In the genomic region with DNA sequence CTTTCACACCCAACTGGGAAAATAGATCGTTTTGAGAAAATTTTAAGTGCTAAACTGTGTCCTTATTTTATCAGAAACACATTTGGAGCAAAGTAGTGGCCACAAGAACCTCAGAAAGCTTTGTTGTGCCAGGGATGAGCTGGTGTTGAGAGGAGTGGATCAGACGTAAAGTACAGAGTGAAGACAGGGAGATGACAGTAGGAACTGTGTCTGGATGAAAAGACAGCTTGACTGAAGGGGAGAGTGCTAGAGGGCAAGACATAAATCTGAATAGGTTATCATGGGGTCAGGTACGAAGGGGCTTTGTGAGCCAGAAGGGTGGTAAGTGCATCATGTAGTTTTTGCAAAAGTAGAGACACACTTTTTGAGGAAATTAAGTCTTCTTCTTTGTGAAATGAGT, we compare ENCODE assay signal across 23 cellular contexts. TPM values are rescaled to one million over a fixed set of nuclear protein-coding genes. Genes with fewer than 3 reads are reported as not detected.
DNase-seq lines count a peak whose midpoint lies in the region; ATAC-seq and TF ChIP-seq lines count a peak whose summit lies in the region.
"Had no signal": no experiment of that assay in that cellular context is flagged by ENCODE, and none has a peak within 500 bp of the region (broad histone marks: within the 10 kb centered on the region; RNA-seq: fewer than 3 reads in every experiment).

No MANE protein-coding gene starts in this region.

- H3K4me3 Mint-ChIP-seq in stimulated activated naive CD8-positive, alpha-beta T cell treated with anti-CD3 and anti-CD28 coated beads, Interleukin-15, Interleukin-2, amounts not matched to agents 100 ng/mL and 50 ng/mL, for 24 hours, result no peak overlapping the region
- H3K4me3 Mint-ChIP-seq in stimulated activated naive CD8-positive, alpha-beta T cell treated with anti-CD3 and anti-CD28 coated beads, Interleukin-15, amount 100 ng/mL, for 72 hours, result no peak overlapping the region
- no peak overlapping the region for H3K4me3 Mint-ChIP-seq in activated T-helper 1 cell treated with anti-CD3 and anti-CD28 coated beads, Interleukin-12 subunit alpha, Interleukin-12 subunit beta, Interleukin-2, Interleukin-4 antibody, amounts not matched to agents 30 ng/mL and 10 ng/mL and 1 ng/mL, durations not matched to agents 14 hours and 24 hours and 36 hours
- H3K4me3 Mint-ChIP-seq: immature natural killer cell; T-helper 1 cell treated with Interleukin-12 subunit alpha and Interleukin-12 subunit beta and Interleukin-4 antibody, amounts not matched to agents 30 μg/mL and 1 μg/mL, for 36 hours had no signal

- 96% methylated on average over 3 of the region's 3 CpGs for WGBS in mesodermal cell (ENCODE audit: insufficient coverage in 2 of 2), 2 experiments
- WGBS in SK-N-SH (ENCODE audit: low lambda C conversion rate), result 95% methylated on average over 3 of the region's 3 CpGs

- peaks cover 7% of the 10 kb centered on the region for H3K4me1 ChIP-seq in mesodermal cell (ENCODE audit: control insufficient read depth, insufficient read depth, low read length, poor library complexity, severe bottlenecking)
- H3K4me1 ChIP-seq in SK-N-SH (ENCODE audit: control insufficient read depth in 1 of 2, insufficient read depth in 2 of 2, low read depth in 1 of 2, low read length in 1 of 2), result no peaks in the 10 kb centered on the region
- H3K4me1 ChIP-seq: SJSA1 had no signal

- peaks cover 99% of the 10 kb centered on the region for H3K79me2 ChIP-seq in SK-N-SH (ENCODE audit: insufficient read depth)

- DNase-seq in stimulated activated naive CD8-positive, alpha-beta T cell treated with anti-CD3 and anti-CD28 coated beads, Interleukin-15, amount 100 ng/mL, for 72 hours, result no peak
- no peak for DNase-seq in activated T-helper 1 cell treated with anti-CD3 and anti-CD28 coated beads, Interleukin-12 subunit alpha, Interleukin-12 subunit beta, Interleukin-2, Interleukin-4 antibody, amounts not matched to agents 30 ng/mL and 10 ng/mL and 1 ng/mL, durations not matched to agents 14 hours and 24 hours and 36 hours (ENCODE audit: low spot score)
- no peak for DNase-seq in SK-N-SH
- DNase-seq: HCEC 1CT; hypothalamus; immature natural killer cell; KBM-7; mesendoderm; MG63; NCI-H2081; NCI-H748 treated with DMSO at 0.1 percent for 48 hours; retina; small intestine; stimulated activated CD8-positive, alpha-beta memory T cell treated with anti-CD3 and anti-CD28 coated beads, Interleukin-4, amount 100 ng/mL, for 48 hours had no signal

- H3K4me1 Mint-ChIP-seq in stimulated activated naive CD8-positive, alpha-beta T cell treated with anti-CD3 and anti-CD28 coated beads, Interleukin-15, Interleukin-2, amounts not matched to agents 100 ng/mL and 50 ng/mL, for 24 hours (ENCODE audit: low read depth), result peaks cover 25% of the 10 kb centered on the region
- peaks cover 11% of the 10 kb centered on the region for H3K4me1 Mint-ChIP-seq in stimulated activated naive CD8-positive, alpha-beta T cell treated with anti-CD3 and anti-CD28 coated beads, Interleukin-15, amount 100 ng/mL, for 72 hours
- H3K4me1 Mint-ChIP-seq in activated T-helper 1 cell treated with anti-CD3 and anti-CD28 coated beads, Interleukin-12 subunit alpha, Interleukin-12 subunit beta, Interleukin-2, Interleukin-4 antibody, amounts not matched to agents 30 ng/mL and 10 ng/mL and 1 ng/mL, durations not matched to agents 14 hours and 24 hours and 36 hours (ENCODE audit: low read depth), result peaks cover 16% of the 10 kb centered on the region

- no peaks in the 10 kb centered on the region for H3K27me3 ChIP-seq in SK-N-SH (ENCODE audit: insufficient read depth)
- H3K27me3 ChIP-seq: BLaER1 treated with 17β-estradiol and CSF1 and Interleukin-3, amounts not matched to agents 10 nM and 100 nM; MG63; SJSA1 had no signal

- no peak overlapping the region for H2AFZ ChIP-seq in SK-N-SH (ENCODE audit: low read depth)

- no peak for TF ChIP-seq EP300 in SK-N-SH (IDR thresholded peaks at IDR 0.05; ENCODE audit: borderline replicate concordance in 1 of 2, low read depth in 1 of 2, low read length in 1 of 2)

- H3K9me2 ChIP-seq in SK-N-SH, result no peaks in the 10 kb centered on the region

- no peak for TF ChIP-seq RAD21 in SK-N-SH (IDR thresholded peaks at IDR 0.05; ENCODE audit: low read length)

- H3K27me3 Mint-ChIP-seq in stimulated activated naive CD8-positive, alpha-beta T cell treated with anti-CD3 and anti-CD28 coated beads, Interleukin-15, Interleukin-2, amounts not matched to agents 100 ng/mL and 50 ng/mL, for 24 hours, result no peaks in the 10 kb centered on the region
- no peaks in the 10 kb centered on the region for H3K27me3 Mint-ChIP-seq in stimulated activated naive CD8-positive, alpha-beta T cell treated with anti-CD3 and anti-CD28 coated beads, Interleukin-15, amount 100 ng/mL, for 72 hours
- H3K27me3 Mint-ChIP-seq in activated T-helper 1 cell treated with anti-CD3 and anti-CD28 coated beads, Interleukin-12 subunit alpha, Interleukin-12 subunit beta, Interleukin-2, Interleukin-4 antibody, amounts not matched to agents 30 ng/mL and 10 ng/mL and 1 ng/mL, durations not matched to agents 14 hours and 24 hours and 36 hours (ENCODE audit: insufficient read depth), result no peaks in the 10 kb centered on the region

- peaks cover 19% of the 10 kb centered on the region for H4K20me1 ChIP-seq in SK-N-SH (ENCODE audit: insufficient read depth)

- H3K27ac ChIP-seq in mesodermal cell (ENCODE audit: low read depth, low read length, severe bottlenecking), result peak overlapping the region; percentile 33
- H3K27ac ChIP-seq in SK-N-SH (ENCODE audit: low read depth in 2 of 2, low read length in 1 of 2), result no peak overlapping the region
- H3K27ac ChIP-seq: BLaER1 treated with 17β-estradiol and CSF1 and Interleukin-3, amounts not matched to agents 10 nM and 100 nM; SJSA1 had no signal

- POLR2A ChIA-PET in SK-N-SH (lab: Yijun Ruan, JAX), result no interaction called here

- no peaks in the 10 kb centered on the region for H3K9me3 Mint-ChIP-seq in stimulated activated naive CD8-positive, alpha-beta T cell treated with anti-CD3 and anti-CD28 coated beads, Interleukin-15, Interleukin-2, amounts not matched to agents 100 ng/mL and 50 ng/mL, for 24 hours
- no peaks in the 10 kb centered on the region for H3K9me3 Mint-ChIP-seq in stimulated activated naive CD8-positive, alpha-beta T cell treated with anti-CD3 and anti-CD28 coated beads, Interleukin-15, amount 100 ng/mL, for 72 hours
- H3K9me3 Mint-ChIP-seq in activated T-helper 1 cell treated with anti-CD3 and anti-CD28 coated beads, Interleukin-12 subunit alpha, Interleukin-12 subunit beta, Interleukin-2, Interleukin-4 antibody, amounts not matched to agents 30 ng/mL and 10 ng/mL and 1 ng/mL, durations not matched to agents 14 hours and 24 hours and 36 hours, result no peaks in the 10 kb centered on the region
- H3K9me3 Mint-ChIP-seq: T-helper 1 cell treated with Interleukin-12 subunit alpha and Interleukin-12 subunit beta and Interleukin-4 antibody, amounts not matched to agents 30 μg/mL and 1 μg/mL, for 36 hours had no signal

- TF ChIP-seq CTCF in SK-N-SH (IDR thresholded peaks at IDR 0.05), result no peak

- peak overlapping the region; percentile 21 for H3K27ac Mint-ChIP-seq in stimulated activated naive CD8-positive, alpha-beta T cell treated with anti-CD3 and anti-CD28 coated beads, Interleukin-15, Interleukin-2, amounts not matched to agents 100 ng/mL and 50 ng/mL, for 24 hours
- H3K27ac Mint-ChIP-seq in stimulated activated naive CD8-positive, alpha-beta T cell treated with anti-CD3 and anti-CD28 coated beads, Interleukin-15, amount 100 ng/mL, for 72 hours, result peak overlapping the region in 1 of 2 donors; percentile 10
- H3K27ac Mint-ChIP-seq in activated T-helper 1 cell treated with anti-CD3 and anti-CD28 coated beads, Interleukin-12 subunit alpha, Interleukin-12 subunit beta, Interleukin-2, Interleukin-4 antibody, amounts not matched to agents 30 ng/mL and 10 ng/mL and 1 ng/mL, durations not matched to agents 14 hours and 24 hours and 36 hours, result peak overlapping the region; percentile 13

- no peak overlapping the region for H3K9ac ChIP-seq in SK-N-SH
- H3K9ac ChIP-seq: BLaER1 treated with 17β-estradiol and CSF1 and Interleukin-3, amounts not matched to agents 10 nM and 100 nM had no signal

- H3K9me3 ChIP-seq in mesodermal cell (ENCODE audit: control insufficient read depth, low read length) (no peaks in the 10 kb centered on the region), SK-N-SH (no peaks in the 10 kb centered on the region)
- H3K9me3 ChIP-seq: BLaER1 treated with 17β-estradiol and CSF1 and Interleukin-3, amounts not matched to agents 10 nM and 100 nM; MG63; SJSA1 had no signal

- no peaks in the 10 kb centered on the region for H3K36me3 Mint-ChIP-seq in stimulated activated naive CD8-positive, alpha-beta T cell treated with anti-CD3 and anti-CD28 coated beads, Interleukin-15, Interleukin-2, amounts not matched to agents 100 ng/mL and 50 ng/mL, for 24 hours (ENCODE audit: low read depth)
- H3K36me3 Mint-ChIP-seq in activated T-helper 1 cell treated with anti-CD3 and anti-CD28 coated beads, Interleukin-12 subunit alpha, Interleukin-12 subunit beta, Interleukin-2, Interleukin-4 antibody, amounts not matched to agents 30 ng/mL and 10 ng/mL and 1 ng/mL, durations not matched to agents 14 hours and 24 hours and 36 hours (ENCODE audit: low read depth), result peaks cover 3% of the 10 kb centered on the region
- H3K36me3 Mint-ChIP-seq: immature natural killer cell had no signal

- CTCF ChIA-PET in SK-N-SH (lab: Yijun Ruan, JAX), result no interaction called here

- no peak for ATAC-seq in stimulated activated naive CD8-positive, alpha-beta T cell treated with anti-CD3 and anti-CD28 coated beads, Interleukin-15, amount 100 ng/mL, for 72 hours
- no peak for ATAC-seq in HG03196 (IDR thresholded peaks at IDR 0.05; ENCODE audit: unreplicated experiment)
- ATAC-seq in HG03520 (IDR thresholded peaks at IDR 0.05; ENCODE audit: unreplicated experiment), result no peak
- ATAC-seq in HG02610 (IDR thresholded peaks at IDR 0.05; ENCODE audit: unreplicated experiment), result no peak
- ATAC-seq: left lobe of liver had no signal

- intact Hi-C loops in activated T-helper 1 cell treated with anti-CD3 and anti-CD28 coated beads, Interleukin-12 subunit alpha, Interleukin-12 subunit beta, Interleukin-2, Interleukin-4 antibody, amounts not matched to agents 30 ng/mL and 10 ng/mL and 1 ng/mL, durations not matched to agents 14 hours and 24 hours and 36 hours (cut with micrococcal nuclease), result no loop called here

- H3K4me3 ChIP-seq in mesodermal cell (ENCODE audit: extremely low read depth, insufficient read depth, low read length, poor library complexity, severe bottlenecking), result no peak overlapping the region
- H3K4me3 ChIP-seq in SK-N-SH (ENCODE audit: low read depth in 2 of 2, low read length in 1 of 2), result no peak overlapping the region
- H3K4me3 ChIP-seq: BLaER1 treated with 17β-estradiol and CSF1 and Interleukin-3, amounts not matched to agents 10 nM and 100 nM; MG63; SJSA1 had no signal

- no peak overlapping the region for H3K4me2 ChIP-seq in SK-N-SH
- H3K4me2 ChIP-seq: BLaER1 treated with 17β-estradiol and CSF1 and Interleukin-3, amounts not matched to agents 10 nM and 100 nM had no signal

- H3F3A ChIP-seq in SK-N-SH (replicated peaks; ENCODE audit: insufficient read depth), result no peaks in the 10 kb centered on the region

- peaks cover 15% of the 10 kb centered on the region for H3K36me3 ChIP-seq in mesodermal cell (ENCODE audit: control insufficient read depth, insufficient read depth, low read length)
- peaks cover under 1 to 2% of the 10 kb centered on the region in 2 experiments for H3K36me3 ChIP-seq in SK-N-SH (replicated peaks in 1 of 2; ENCODE audit: control insufficient read depth in 1 of 2, insufficient read depth in 2 of 2, low read length in 1 of 2)
- H3K36me3 ChIP-seq: MG63 had no signal

RNA-seq across cellular contexts. Expression of gene CARMIL2, which starts 39.3 kb away (rescaled TPM):
- 228 and 238 TPM in 2 replicates for total RNA-seq in activated T-helper 1 cell treated with anti-CD3 and anti-CD28 coated beads, Interleukin-12 subunit alpha, Interleukin-12 subunit beta, Interleukin-2, Interleukin-4 antibody, amounts not matched to agents 30 ng/mL and 10 ng/mL and 1 ng/mL, durations not matched to agents 14 hours and 24 hours and 36 hours
- polyA plus RNA-seq in mesodermal cell (2013, experiment 1 of 2), result 3.9 TPM
- polyA plus RNA-seq in mesodermal cell (2013, experiment 2 of 2), result 4.7 TPM
- 4.4 and 4.9 TPM in 2 replicates for polyA plus RNA-seq in SK-N-SH (2012; rRNA removed)
- polyA plus RNA-seq in SK-N-SH (2012; cell fraction: cytosol; rRNA removed), result 0.66 and 0.98 TPM in 2 replicates
- polyA plus RNA-seq in SK-N-SH (2012; cell fraction: nucleus; rRNA removed), result 30.1 and 51.0 TPM in 2 replicates

RNA-seq across cellular contexts. Expression of gene CTCF, which starts 43.3 kb away (rescaled TPM):
- 64.7 and 67.6 TPM in 2 replicates for total RNA-seq in activated T-helper 1 cell treated with anti-CD3 and anti-CD28 coated beads, Interleukin-12 subunit alpha, Interleukin-12 subunit beta, Interleukin-2, Interleukin-4 antibody, amounts not matched to agents 30 ng/mL and 10 ng/mL and 1 ng/mL, durations not matched to agents 14 hours and 24 hours and 36 hours
- 41.5 TPM for polyA plus RNA-seq in mesodermal cell (2013, experiment 1 of 2)
- 40.7 TPM for polyA plus RNA-seq in mesodermal cell (2013, experiment 2 of 2)
- polyA plus RNA-seq in SK-N-SH (2012; rRNA removed), result 18.8 and 19.6 TPM in 2 replicates
- polyA plus RNA-seq in SK-N-SH (2012; cell fraction: cytosol; rRNA removed), result 20.3 and 22.0 TPM in 2 replicates
- 17.4 and 24.1 TPM in 2 replicates for polyA plus RNA-seq in SK-N-SH (2012; cell fraction: nucleus; rRNA removed)

RNA-seq across cellular contexts. Expression of gene ACD, which starts 54.4 kb away (rescaled TPM):
- 56.7 and 59.1 TPM in 2 replicates for total RNA-seq in activated T-helper 1 cell treated with anti-CD3 and anti-CD28 coated beads, Interleukin-12 subunit alpha, Interleukin-12 subunit beta, Interleukin-2, Interleukin-4 antibody, amounts not matched to agents 30 ng/mL and 10 ng/mL and 1 ng/mL, durations not matched to agents 14 hours and 24 hours and 36 hours
- 27.2 TPM for polyA plus RNA-seq in mesodermal cell (2013, experiment 1 of 2)
- polyA plus RNA-seq in mesodermal cell (2013, experiment 2 of 2), result 24.9 TPM
- 31.3 and 37.8 TPM in 2 replicates for polyA plus RNA-seq in SK-N-SH (2012; rRNA removed)
- 12.3 and 19.7 TPM in 2 replicates for polyA plus RNA-seq in SK-N-SH (2012; cell fraction: cytosol; rRNA removed)
- 79.0 and 110 TPM in 2 replicates for polyA plus RNA-seq in SK-N-SH (2012; cell fraction: nucleus; rRNA removed)

RNA-seq across cellular contexts. Expression of gene PARD6A, which starts 55.1 kb away (rescaled TPM):
- total RNA-seq in activated T-helper 1 cell treated with anti-CD3 and anti-CD28 coated beads, Interleukin-12 subunit alpha, Interleukin-12 subunit beta, Interleukin-2, Interleukin-4 antibody, amounts not matched to agents 30 ng/mL and 10 ng/mL and 1 ng/mL, durations not matched to agents 14 hours and 24 hours and 36 hours, result 13.4 and 16.1 TPM in 2 replicates
- polyA plus RNA-seq in mesodermal cell (2013, experiment 1 of 2), result 0.96 TPM
- 0.30 TPM for polyA plus RNA-seq in mesodermal cell (2013, experiment 2 of 2)
- polyA plus RNA-seq in SK-N-SH (2012; rRNA removed), result 5.7 and 9.0 TPM in 2 replicates
- polyA plus RNA-seq in SK-N-SH (2012; cell fraction: cytosol; rRNA removed), result 4.1 and 6.2 TPM in 2 replicates
- polyA plus RNA-seq in SK-N-SH (2012; cell fraction: nucleus; rRNA removed), result 3.3 and 3.4 TPM in 2 replicates
